In the genomic region with DNA sequence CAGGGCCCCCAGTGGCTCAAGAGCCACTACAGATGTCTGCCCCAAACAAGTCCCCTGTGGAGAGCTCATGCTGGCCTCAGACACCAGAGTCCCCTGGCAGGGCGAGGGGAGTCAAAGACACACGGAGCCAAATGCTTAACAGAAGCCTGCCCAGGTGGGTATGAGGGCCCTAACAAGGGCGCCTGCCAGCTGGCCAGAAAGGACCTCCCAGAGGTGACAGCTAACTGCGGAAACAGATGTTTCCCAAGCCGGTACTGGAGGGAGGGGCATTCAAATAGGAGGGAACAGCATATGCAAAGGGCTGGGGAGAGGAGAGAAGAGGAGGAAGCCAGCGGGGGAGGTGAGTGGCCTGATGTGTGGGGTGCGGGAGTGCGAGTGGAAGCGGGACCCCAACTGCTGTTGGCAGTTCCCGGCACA, we compare ENCODE assay signal across 9 cellular contexts. TPM values are rescaled to one million over a fixed set of nuclear protein-coding genes. Genes with fewer than 3 reads are reported as not detected.
DNase-seq lines count a peak whose midpoint lies in the region; ATAC-seq, FAIRE-seq and TF ChIP-seq lines count a peak whose summit lies in the region.
"Had no signal": no experiment of that assay in that cellular context is flagged by ENCODE, and none has a peak within 500 bp of the region (broad histone marks: within the 10 kb centered on the region; RNA-seq: fewer than 3 reads in every experiment).

No MANE protein-coding gene starts in this region.

- H3K4me2 ChIP-seq in endothelial cell of umbilical vein (ENCODE audit: insufficient read depth, low read length): peak overlapping the region; percentile 50
- H3K4me2 ChIP-seq in smooth muscle cell: peak overlapping the region; percentile 96

- H2AFZ ChIP-seq in endothelial cell of umbilical vein (ENCODE audit: low read depth, low read length): no peak overlapping the region
- no peak overlapping the region for H2AFZ ChIP-seq in smooth muscle cell (ENCODE audit: low read depth)

- dilution Hi-C loops in endothelial cell of umbilical vein (cut with MboI; ENCODE audit: extremely low pct_ligation_motif_present, low sequenced_read_pairs): no loop called here

- H3K9ac ChIP-seq in endothelial cell of umbilical vein (replicated peaks; ENCODE audit: extremely low read depth, insufficient read depth, low read length) (no peak overlapping the region), smooth muscle cell (ENCODE audit: low read depth) (no peak overlapping the region)

- 33% methylated on average over 10 of the region's 10 CpGs for WGBS in smooth muscle cell (ENCODE audit: low lambda C conversion rate)
- 23% methylated on average over 8 to 10 of the region's 10 CpGs for WGBS in thyroid gland, 2 donors

- H3K4me3 ChIP-seq in GM06990 (replicated peaks; ENCODE audit: low read depth, low read length) (peak overlapping the region; percentile 75), endothelial cell of umbilical vein (replicated peaks in 1 of 3; ENCODE audit: insufficient read depth in 1 of 3, low read depth in 1 of 3, low read length in 3 of 3) (peak overlapping the region; percentile 47 to 58 (median 49)), smooth muscle cell (peak overlapping the region; percentile 71), thyroid gland (replicated peaks in 1 of 3) (no peak overlapping the region)

- CTCF ChIA-PET in endothelial cell of umbilical vein (lab: Charles Lee): interaction anchor here (0.7 to 3.4 kb wide), 28 partner anchors 9 to 863 kb away, joined by 3 to 45 read pairs (median 6); partner anchors contain the start of genes FGFR4, GRK6 and NSD1

- TF ChIP-seq CTCF in GM06990 (IDR thresholded peaks at IDR 0.05; ENCODE audit: insufficient read depth, low read length, poor library complexity, severe bottlenecking): no peak
- no peak for TF ChIP-seq CTCF in endothelial cell of umbilical vein (IDR thresholded peaks at IDR 0.05; ENCODE audit: extremely low read depth in 1 of 2, insufficient read depth in 1 of 2, low read depth in 1 of 2, low read length in 2 of 2)
- no peak for TF ChIP-seq CTCF in smooth muscle cell (IDR thresholded peaks at IDR 0.05; ENCODE audit: borderline replicate concordance, insufficient read depth, poor library complexity, severe bottlenecking)
- TF ChIP-seq CTCF in thyroid gland (IDR thresholded peaks at IDR 0.05): no peak

- FAIRE-seq in endothelial cell of umbilical vein (lab: Jason Lieb, UNC): peak; percentile 82
- FAIRE-seq: colon had no signal

- BruUV-seq in endothelial cell of umbilical vein (replicated peaks; lab: Mats Ljungman, UMichigan): TSS peak; percentile 23

- ATAC-seq in HG02852 (IDR thresholded peaks at IDR 0.05; ENCODE audit: unreplicated experiment) (peak; percentile 27), GM19467 (IDR thresholded peaks at IDR 0.05; ENCODE audit: unreplicated experiment) (no peak)

- intact Hi-C loops in endothelial cell of umbilical vein (cut with micrococcal nuclease): loop anchor here (5.0 kb wide), 2 partner anchors 57 to 658 kb away; no protein-coding TSS in a partner anchor
- intact Hi-C loops in thyroid gland (cut with DNase I): loop anchor here (5.0 kb wide), 3 partner anchors 42 to 183 kb away; partner anchors contain the start of gene LMAN2

- no peaks in the 10 kb centered on the region for H3K9me3 ChIP-seq in endothelial cell of umbilical vein (replicated peaks; ENCODE audit: control insufficient read depth, insufficient read depth, low read length)
- H3K9me3 ChIP-seq in smooth muscle cell (replicated peaks; ENCODE audit: low read depth): no peaks in the 10 kb centered on the region
- H3K9me3 ChIP-seq in thyroid gland: no peaks in the 10 kb centered on the region

- TF ChIP-seq POLR2A in endothelial cell of umbilical vein (IDR thresholded peaks at IDR 0.05; ENCODE audit: low read depth, low read length) (no peak), thyroid gland (IDR thresholded peaks at IDR 0.05) (no peak)

- H3K27ac ChIP-seq in endothelial cell of umbilical vein (ENCODE audit: insufficient read depth, low read depth, low read length) (no peak overlapping the region), smooth muscle cell (ENCODE audit: low read depth) (no peak overlapping the region), thyroid gland (no peak overlapping the region)

- no peaks in the 10 kb centered on the region for H3F3A ChIP-seq in smooth muscle cell (ENCODE audit: low read depth)

- H3K27me3 ChIP-seq in GM06990 (replicated peaks; ENCODE audit: control insufficient read depth, insufficient read depth, low read length) (no peaks in the 10 kb centered on the region), endothelial cell of umbilical vein (ENCODE audit: control insufficient read depth in 2 of 2, insufficient read depth in 2 of 2, low read length in 2 of 2) (no peaks in the 10 kb centered on the region), smooth muscle cell (ENCODE audit: low read depth) (no peaks in the 10 kb centered on the region), thyroid gland (no peaks in the 10 kb centered on the region)

- peaks cover 8% of the 10 kb centered on the region for H3K36me3 ChIP-seq in GM06990 (ENCODE audit: control insufficient read depth, insufficient read depth, low read length)
- peaks cover 0 to 10% of the 10 kb centered on the region in 2 experiments for H3K36me3 ChIP-seq in endothelial cell of umbilical vein (ENCODE audit: control insufficient read depth in 2 of 2, extremely low read depth in 1 of 2, insufficient read depth in 2 of 2, low read length in 2 of 2)
- H3K36me3 ChIP-seq in smooth muscle cell (ENCODE audit: low read depth): no peaks in the 10 kb centered on the region
- peaks cover 7 to 11% of the 10 kb centered on the region in 2 donors for H3K36me3 ChIP-seq in thyroid gland

- peaks cover 22% of the 10 kb centered on the region for H3K4me1 ChIP-seq in endothelial cell of umbilical vein (ENCODE audit: control insufficient read depth, extremely low read depth, insufficient read depth, low read length)
- H3K4me1 ChIP-seq in smooth muscle cell (ENCODE audit: low read depth): no peaks in the 10 kb centered on the region
- peaks cover 14 to 20% of the 10 kb centered on the region in 2 donors for H3K4me1 ChIP-seq in thyroid gland

- H3K9me1 ChIP-seq in endothelial cell of umbilical vein (replicated peaks; ENCODE audit: control insufficient read depth, extremely low read depth, insufficient read depth, low read length): no peaks in the 10 kb centered on the region

- no peaks in the 10 kb centered on the region for H4K20me1 ChIP-seq in endothelial cell of umbilical vein (replicated peaks; ENCODE audit: control insufficient read depth, extremely low read depth, insufficient read depth, low read length)
- peaks cover 41% of the 10 kb centered on the region for H4K20me1 ChIP-seq in smooth muscle cell (ENCODE audit: low read depth)

- DNase-seq in GM06990 (ENCODE audit: extremely low read depth, insufficient read length): peak; percentile 60
- peak; percentile 84 for DNase-seq in RPMI8226
- DNase-seq in endothelial cell of umbilical vein (ENCODE audit: low read depth, low spot score): peak; percentile 71
- DNase-seq in smooth muscle cell (lab: John Stamatoyannopoulos, UW; ENCODE audit: unreplicated experiment): no peak
- DNase-seq in thyroid gland: no peak
- DNase-seq in ecto neural progenitor cell (ENCODE audit: low spot score): no peak

- POLR2A ChIA-PET in endothelial cell of umbilical vein (lab: Charles Lee): interaction anchor here (1.3 kb wide), 1 partner anchor 41 kb away, joined by 4 read pairs; the partner anchor contains the start of gene LMAN2

- peaks cover 14% of the 10 kb centered on the region for H3K79me2 ChIP-seq in endothelial cell of umbilical vein (ENCODE audit: control insufficient read depth, insufficient read depth, low read length)
- peaks cover under 1% of the 10 kb centered on the region for H3K79me2 ChIP-seq in smooth muscle cell (ENCODE audit: low read depth)

RNA-seq across cellular contexts. Expression of gene MXD3, which starts 0.9 kb away (rescaled TPM):
- total RNA-seq in endothelial cell of umbilical vein (30.5 and 44.2 TPM in 2 replicates), smooth muscle cell (8.6 and 16.9 TPM in 2 replicates), thyroid gland (10 to 100 TPM in 1 of 4 donors, 1 to 10 TPM in 3; 2.0 to 11.7 (median 7.8) TPM)
- polyA plus RNA-seq in endothelial cell of umbilical vein (38.4 and 49.9 TPM in 2 replicates), smooth muscle cell (14.9 and 15.6 TPM in 2 replicates)
- 13.9 and 28.1 TPM in 2 replicates for polyA plus RNA-seq in endothelial cell of umbilical vein (2011; cell fraction: cytosol; rRNA removed)
- 37.6 and 47.7 TPM in 2 replicates for polyA plus RNA-seq in endothelial cell of umbilical vein (2011; cell fraction: nucleus; rRNA removed)
- polyA plus RNA-seq in endothelial cell of umbilical vein (2012): 5.6 and 6.2 TPM in 2 replicates
- 7.9 and 9.5 TPM in 2 replicates for polyA minus RNA-seq in endothelial cell of umbilical vein
- polyA minus RNA-seq in endothelial cell of umbilical vein (2011; cell fraction: cytosol; rRNA and poly(A)+ RNA removed): 17.3 TPM
- polyA minus RNA-seq in endothelial cell of umbilical vein (2011; cell fraction: nucleus; rRNA and poly(A)+ RNA removed): 10.5 and 18.2 TPM in 2 replicates

RNA-seq across cellular contexts. Expression of gene PRELID1, which starts 7.2 kb away (rescaled TPM):
- total RNA-seq in endothelial cell of umbilical vein (201 and 203 TPM in 2 replicates), smooth muscle cell (132 and 197 TPM in 2 replicates), thyroid gland (10 to 100 TPM; 52.8 to 83.2 (median 57.9) TPM)
- polyA plus RNA-seq in endothelial cell of umbilical vein (293 and 356 TPM in 2 replicates), smooth muscle cell (264 and 268 TPM in 2 replicates)
- polyA plus RNA-seq in endothelial cell of umbilical vein (2011; cell fraction: cytosol; rRNA removed): 308 and 363 TPM in 2 replicates
- polyA plus RNA-seq in endothelial cell of umbilical vein (2011; cell fraction: nucleus; rRNA removed): 110 and 116 TPM in 2 replicates
- polyA plus RNA-seq in endothelial cell of umbilical vein (2012): 140 and 160 TPM in 2 replicates
- 116 and 133 TPM in 2 replicates for polyA minus RNA-seq in endothelial cell of umbilical vein
- polyA minus RNA-seq in endothelial cell of umbilical vein (2011; cell fraction: cytosol; rRNA and poly(A)+ RNA removed): 138 TPM
- 22.7 TPM in 2 replicates for polyA minus RNA-seq in endothelial cell of umbilical vein (2011; cell fraction: nucleus; rRNA and poly(A)+ RNA removed)

RNA-seq across cellular contexts. Expression of gene RAB24, which starts 7.2 kb away (rescaled TPM):
- 20.6 and 20.7 TPM in 2 replicates for total RNA-seq in endothelial cell of umbilical vein
- 43.6 and 44.0 TPM in 2 replicates for polyA plus RNA-seq in endothelial cell of umbilical vein
- 32.0 and 40.5 TPM in 2 replicates for polyA plus RNA-seq in endothelial cell of umbilical vein (2011; cell fraction: cytosol; rRNA removed)
- 103 and 115 TPM in 2 replicates for polyA plus RNA-seq in endothelial cell of umbilical vein (2011; cell fraction: nucleus; rRNA removed)
- polyA plus RNA-seq in endothelial cell of umbilical vein (2012): 14.9 and 21.9 TPM in 2 replicates
- polyA minus RNA-seq in endothelial cell of umbilical vein: 12.3 and 12.4 TPM in 2 replicates
- 6.3 TPM for polyA minus RNA-seq in endothelial cell of umbilical vein (2011; cell fraction: cytosol; rRNA and poly(A)+ RNA removed)
- 7.5 and 10.4 TPM in 2 replicates for polyA minus RNA-seq in endothelial cell of umbilical vein (2011; cell fraction: nucleus; rRNA and poly(A)+ RNA removed)
- 15.3 and 41.8 TPM in 2 replicates for total RNA-seq in smooth muscle cell
- polyA plus RNA-seq in smooth muscle cell: 46.4 and 49.5 TPM in 2 replicates
- total RNA-seq in thyroid gland: 10 to 100 TPM; 18.7 to 53.3 (median 26.3) TPM

RNA-seq across cellular contexts. Expression of gene LMAN2, which starts 40.7 kb away (rescaled TPM):
- total RNA-seq in endothelial cell of umbilical vein: 151 and 160 TPM in 2 replicates
- 370 and 475 TPM in 2 replicates for polyA plus RNA-seq in endothelial cell of umbilical vein
- polyA plus RNA-seq in endothelial cell of umbilical vein (2011; cell fraction: cytosol; rRNA removed): 338 and 363 TPM in 2 replicates
- polyA plus RNA-seq in endothelial cell of umbilical vein (2011; cell fraction: nucleus; rRNA removed): 205 and 244 TPM in 2 replicates
- 154 and 161 TPM in 2 replicates for polyA plus RNA-seq in endothelial cell of umbilical vein (2012)
- polyA minus RNA-seq in endothelial cell of umbilical vein: 316 and 343 TPM in 2 replicates
- polyA minus RNA-seq in endothelial cell of umbilical vein (2011; cell fraction: cytosol; rRNA and poly(A)+ RNA removed): 192 TPM
- polyA minus RNA-seq in endothelial cell of umbilical vein (2011; cell fraction: nucleus; rRNA and poly(A)+ RNA removed): 84.3 and 117 TPM in 2 replicates
- total RNA-seq in smooth muscle cell: 178 and 241 TPM in 2 replicates
- 236 and 253 TPM in 2 replicates for polyA plus RNA-seq in smooth muscle cell
- 100 to 1,000 TPM; 309 to 465 (median 383) TPM for total RNA-seq in thyroid gland

RNA-seq across cellular contexts. Expression of gene RGS14, which starts 47.0 kb away (rescaled TPM):
- 4.3 and 4.8 TPM in 2 replicates for total RNA-seq in endothelial cell of umbilical vein
- 7.3 and 9.9 TPM in 2 replicates for polyA plus RNA-seq in endothelial cell of umbilical vein
- 5.6 and 7.6 TPM in 2 replicates for polyA plus RNA-seq in endothelial cell of umbilical vein (2011; cell fraction: cytosol; rRNA removed)
- polyA plus RNA-seq in endothelial cell of umbilical vein (2011; cell fraction: nucleus; rRNA removed): 8.4 and 11.2 TPM in 2 replicates
- 5.1 and 7.5 TPM in 2 replicates for polyA plus RNA-seq in endothelial cell of umbilical vein (2012)
- polyA minus RNA-seq in endothelial cell of umbilical vein: 4.1 and 4.2 TPM in 2 replicates
- polyA minus RNA-seq in endothelial cell of umbilical vein (2011; cell fraction: cytosol; rRNA and poly(A)+ RNA removed): 1.6 TPM
- 2.2 and 3.8 TPM in 2 replicates for polyA minus RNA-seq in endothelial cell of umbilical vein (2011; cell fraction: nucleus; rRNA and poly(A)+ RNA removed)
- total RNA-seq in smooth muscle cell: 6.0 and 38.5 TPM in 2 replicates
- polyA plus RNA-seq in smooth muscle cell: 23.3 and 23.8 TPM in 2 replicates
- total RNA-seq in thyroid gland: 10 to 100 TPM; 22.9 to 42.7 (median 26.7) TPM

Comparison
In these comparisons a context has a peak if more than half of its experiments do, and no peak if none do; other contexts are left out.
1. DNase-seq: peak in GM06990 (single experiment), RPMI8226 (single experiment) and endothelial cell of umbilical vein (single experiment); none in smooth muscle cell (single experiment), thyroid gland (0 of 2) and ecto neural progenitor cell (single experiment).
2. H3K4me3 ChIP-seq: peak in GM06990 (single experiment), endothelial cell of umbilical vein (3 of 3) and smooth muscle cell (single experiment); none in thyroid gland (0 of 3).